ENCODE assay signal across 9 cellular contexts in the genomic region with DNA sequence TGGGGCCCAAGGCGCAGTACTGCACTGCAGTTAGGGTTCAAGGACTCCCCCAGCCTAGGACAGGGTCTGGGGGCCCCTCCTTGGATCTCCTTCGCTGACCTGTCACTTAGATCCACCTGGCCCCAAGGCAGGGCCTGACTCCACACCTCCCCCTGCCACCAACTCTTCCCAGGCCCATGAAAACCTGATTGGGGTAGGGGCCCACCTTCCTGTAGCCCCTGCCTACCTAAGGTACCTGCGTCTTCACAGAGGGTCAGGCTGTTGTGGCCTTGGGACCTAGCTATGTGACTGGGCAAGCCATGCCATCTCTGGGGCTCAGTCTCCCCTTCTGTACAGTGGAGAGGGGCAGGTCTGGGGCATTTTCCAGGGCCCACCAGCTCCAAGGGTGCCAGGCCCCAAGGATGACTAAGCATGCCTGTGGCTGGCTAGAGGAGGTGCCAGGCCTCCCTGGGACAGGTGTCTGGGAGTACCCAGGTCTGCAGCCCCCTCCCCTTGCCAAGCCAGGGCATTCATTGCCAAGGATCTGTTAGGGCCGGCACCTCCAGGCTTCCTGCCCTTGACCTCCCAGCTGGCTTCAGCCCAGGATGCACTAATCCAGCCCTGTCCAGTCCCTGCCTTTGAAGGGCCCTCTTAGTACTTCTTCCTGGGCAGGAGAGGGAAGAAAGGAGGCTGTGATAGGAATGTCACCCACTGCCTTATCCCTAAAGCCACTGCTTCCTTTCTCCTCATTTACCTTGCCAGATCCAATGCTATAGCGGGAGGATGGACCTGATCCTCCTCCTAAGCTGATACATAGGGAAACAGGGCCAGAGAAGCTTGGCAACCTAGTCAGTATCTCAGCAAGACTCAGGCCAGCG. TPM values are rescaled to one million over a fixed set of nuclear protein-coding genes. Genes with fewer than 3 reads are reported as not detected.
A peak's percentile ranks its signal among the peaks of the same experiment; 100 is the strongest.
DNase-seq lines count a peak whose midpoint lies in the region; ATAC-seq and TF ChIP-seq lines count a peak whose summit lies in the region.
"Had no signal": no experiment of that assay in that cellular context is flagged by ENCODE, and none has a peak within 500 bp of the region (broad histone marks: within the 10 kb centered on the region; RNA-seq: fewer than 3 reads in every experiment).

No MANE protein-coding gene starts in this region.

- no peak for TF ChIP-seq CTCF in testis (IDR thresholded peaks at IDR 0.05)
- no peak for TF ChIP-seq CTCF in GM13976 (IDR thresholded peaks at IDR 0.05; ENCODE audit: borderline replicate concordance, control extremely low read depth, extremely low read depth, insufficient read depth, missing control alignments)

- peaks cover 7% of the 10 kb centered on the region for H3K4me1 Mint-ChIP-seq in T-helper 2 cell treated with Interferon-gamma antibody and Interleukin-4, amounts not matched to agents 5 μg/mL and 100 μg/mL, for 36 hours (ENCODE audit: low read depth)
- H3K4me1 Mint-ChIP-seq in activated naive CD8-positive, alpha-beta T cell treated with anti-CD3 and anti-CD28 coated beads, Interleukin-2, amount 10 ng/mL, durations not matched to agents 7 days and 5 days, result peaks cover 11% of the 10 kb centered on the region

- intact Hi-C loops in testis (cut with DNase I; ENCODE audit: low total_unique reads), result no loop called here

- peaks cover 12% of the 10 kb centered on the region for H3K36me3 Mint-ChIP-seq in T-helper 2 cell treated with Interferon-gamma antibody and Interleukin-4, amounts not matched to agents 5 μg/mL and 100 μg/mL, for 36 hours (ENCODE audit: low read depth)
- H3K36me3 Mint-ChIP-seq in activated naive CD8-positive, alpha-beta T cell treated with anti-CD3 and anti-CD28 coated beads, Interleukin-2, amount 10 ng/mL, durations not matched to agents 7 days and 5 days, result peaks cover 15% of the 10 kb centered on the region

- peak overlapping the region in 1 of 2 donors; percentile 39 for H3K27ac ChIP-seq in testis

- DNase-seq in T-helper 2 cell treated with Interferon-gamma antibody and Interleukin-4, amounts not matched to agents 5 μg/mL and 100 μg/mL, for 36 hours (ENCODE audit: low spot score), result no peak
- DNase-seq in T-helper 2 cell, result no peak
- DNase-seq in activated naive CD8-positive, alpha-beta T cell treated with anti-CD3 and anti-CD28 coated beads, Interleukin-2, amount 10 ng/mL, durations not matched to agents 7 days and 5 days, result no peak
- DNase-seq in testis, result no peak
- DNase-seq in GM13976 (ENCODE audit: low spot score), result no peak
- DNase-seq in DMS 273 treated with DMSO at 0.1 percent for 48 hours (lab: John Stamatoyannopoulos, UW), result no peak
- no peak for DNase-seq in ecto neural progenitor cell (ENCODE audit: low spot score)

- H3K4me3 ChIP-seq in iPS-18c (ENCODE audit: insufficient read depth, low read depth, low read length), result peak overlapping the region; percentile 56
- peak overlapping the region; percentile 68 to 80 for H3K4me3 ChIP-seq in testis

- no peak for ATAC-seq in activated naive CD8-positive, alpha-beta T cell treated with anti-CD3 and anti-CD28 coated beads, Interleukin-2, amount 10 ng/mL, durations not matched to agents 7 days and 5 days (ENCODE audit: low read depth)

- H3K36me3 ChIP-seq in testis (ENCODE audit: low read depth, missing control alignments), result no peaks in the 10 kb centered on the region

- H3K4me3 Mint-ChIP-seq in T-helper 2 cell treated with Interferon-gamma antibody and Interleukin-4, amounts not matched to agents 5 μg/mL and 100 μg/mL, for 36 hours, result peak overlapping the region; percentile 85
- H3K4me3 Mint-ChIP-seq in activated naive CD8-positive, alpha-beta T cell treated with anti-CD3 and anti-CD28 coated beads, Interleukin-2, amount 10 ng/mL, durations not matched to agents 7 days and 5 days, result peak overlapping the region; percentile 83

- peaks cover 13% of the 10 kb centered on the region for H3K4me1 ChIP-seq in testis

- 54 to 59% methylated on average over 3 to 6 of the region's 6 CpGs for WGBS in testis, 2 donors

- in situ Hi-C loops in GM13976 (cut with MboI; ENCODE audit: low sequenced_read_pairs, unreplicated experiment), result no loop called here

- no peaks in the 10 kb centered on the region for H3K9me3 Mint-ChIP-seq in T-helper 2 cell treated with Interferon-gamma antibody and Interleukin-4, amounts not matched to agents 5 μg/mL and 100 μg/mL, for 36 hours
- no peaks in the 10 kb centered on the region for H3K9me3 Mint-ChIP-seq in activated naive CD8-positive, alpha-beta T cell treated with anti-CD3 and anti-CD28 coated beads, Interleukin-2, amount 10 ng/mL, durations not matched to agents 7 days and 5 days

- TF ChIP-seq POLR2A in testis (IDR thresholded peaks at IDR 0.05), result no peak

- H3K27me3 Mint-ChIP-seq in T-helper 2 cell treated with Interferon-gamma antibody and Interleukin-4, amounts not matched to agents 5 μg/mL and 100 μg/mL, for 36 hours (ENCODE audit: low read depth), result no peaks in the 10 kb centered on the region
- no peaks in the 10 kb centered on the region for H3K27me3 Mint-ChIP-seq in activated naive CD8-positive, alpha-beta T cell treated with anti-CD3 and anti-CD28 coated beads, Interleukin-2, amount 10 ng/mL, durations not matched to agents 7 days and 5 days

- H3K27me3 ChIP-seq in testis, result no peaks in the 10 kb centered on the region

- POLR2A ChIA-PET in activated naive CD8-positive, alpha-beta T cell treated with anti-CD3 and anti-CD28 coated beads, Interleukin-2, amount 10 ng/mL, durations not matched to agents 7 days and 5 days (lab: Charles Lee), result interaction anchor here (1.9 to 2.5 kb wide), 2 partner anchors 9 to 89 kb away, joined by 6 to 24 read pairs; a partner anchor contains a TSS

- H3K27ac Mint-ChIP-seq in T-helper 2 cell treated with Interferon-gamma antibody and Interleukin-4, amounts not matched to agents 5 μg/mL and 100 μg/mL, for 36 hours, result peak overlapping the region; percentile 86
- peak overlapping the region; percentile 82 for H3K27ac Mint-ChIP-seq in activated naive CD8-positive, alpha-beta T cell treated with anti-CD3 and anti-CD28 coated beads, Interleukin-2, amount 10 ng/mL, durations not matched to agents 7 days and 5 days

- H3K9me3 ChIP-seq in iPS-18c (ENCODE audit: control insufficient read depth, insufficient read depth, low read length) (peaks cover 2% of the 10 kb centered on the region), testis (no peaks in the 10 kb centered on the region)

RNA-seq across cellular contexts. Expression of a gene that starts 1.3 kb away (rescaled TPM):
- 10 to 100 TPM; 33.3 to 36.2 TPM for total RNA-seq in activated naive CD8-positive, alpha-beta T cell treated with anti-CD3 and anti-CD28 coated beads, Interleukin-2, amount 10 ng/mL, durations not matched to agents 7 days and 5 days
- 10 to 100 TPM; 42.4 to 54.8 TPM for total RNA-seq in testis
- 38.6 TPM for polyA plus RNA-seq in testis (ENCODE audit: insufficient read depth, low read depth, low replicate concordance)

RNA-seq across cellular contexts. Expression of a gene that starts 57.0 kb away (rescaled TPM):
- not detected for total RNA-seq in activated naive CD8-positive, alpha-beta T cell treated with anti-CD3 and anti-CD28 coated beads, Interleukin-2, amount 10 ng/mL, durations not matched to agents 7 days and 5 days
- 10 to 100 TPM; 24.6 to 35.2 TPM for total RNA-seq in testis
- polyA plus RNA-seq in testis (ENCODE audit: insufficient read depth, low read depth, low replicate concordance), result 55.9 TPM
- total RNA-seq: T-helper 2 cell treated with Interferon-gamma antibody and Interleukin-4, amounts not matched to agents 100 ng/mL and 5 ng/mL, for 36 hours had no signal

Comparison
In these comparisons a context has a peak if more than half of its experiments do, and no peak if none do; other contexts are left out.
1. RNA of a gene that starts 57.0 kb away (total RNA-seq): 24.6 to 35.2 TPM in testis; not detected in activated naive CD8-positive, alpha-beta T cell treated with anti-CD3 and anti-CD28 coated beads, Interleukin-2, amount 10 ng/mL, durations not matched to agents 7 days and 5 days; every median in the first group is over 10 times any median in the second.